8 cellular contexts compared by ENCODE assay signal in genomic region chr14:100108042-100108825, GRCh38. TPM values are rescaled to one million over a fixed set of nuclear protein-coding genes. Genes with fewer than 3 reads are reported as not detected.
DNase-seq lines count a peak whose midpoint lies in the region; ATAC-seq and TF ChIP-seq lines count a peak whose summit lies in the region.

No MANE protein-coding gene starts in this region.

- H3K4ac ChIP-seq in mesenchymal stem cell (ENCODE audit: low read depth in 1 of 2, low read length in 2 of 2) = no peak overlapping the region

- H2BK15ac ChIP-seq in mesenchymal stem cell (ENCODE audit: low read depth, poor library complexity, severe bottlenecking) = peak overlapping the region; percentile 38

- H2BK120ac ChIP-seq in mesenchymal stem cell (ENCODE audit: low read depth, low read length) = no peak overlapping the region

- DNase-seq in AG09309 (ENCODE audit: low read depth) (no peak), NCI-H748 treated with DMSO at 0.1 percent for 48 hours (lab: John Stamatoyannopoulos, UW) (peak; percentile 9), mesenchymal stem cell (peak; percentile 68)
- peak; percentile 89 for DNase-seq in activated CD8-positive, alpha-beta T cell treated with anti-CD3 and anti-CD28 coated beads, Interleukin-2, amount 10 ng/mL, durations not matched to agents 7 days and 5 days
- DNase-seq in effector CD4-positive, alpha-beta T cell = peak; percentile 88
- DNase-seq in stimulated activated CD8-positive, alpha-beta memory T cell treated with anti-CD3 and anti-CD28 coated beads, Interleukin-4, amount 100 ng/mL, for 1 hour (ENCODE audit: low read depth in 2 of 2, low spot score in 1 of 2) = peak; percentile 75 to 83

- H3K27me3 ChIP-seq in mesenchymal stem cell (ENCODE audit: control insufficient read depth in 1 of 2, insufficient read depth in 1 of 2, low read length in 2 of 2) = no peaks in the 10 kb centered on the region

- peaks cover 28% of the 10 kb centered on the region for H3K79me1 ChIP-seq in mesenchymal stem cell (replicated peaks; ENCODE audit: low read length, poor library complexity, severe bottlenecking)

- peak overlapping the region; percentile 52 for H3K9ac ChIP-seq in mesenchymal stem cell (ENCODE audit: low read length)

- no peak overlapping the region for H4K91ac ChIP-seq in mesenchymal stem cell (ENCODE audit: low read length)

- no peak overlapping the region for H3K27ac ChIP-seq in mesenchymal stem cell (ENCODE audit: low read length, poor library complexity, severe bottlenecking)

- no peaks in the 10 kb centered on the region for H3K27me3 Mint-ChIP-seq in activated CD8-positive, alpha-beta T cell treated with anti-CD3 and anti-CD28 coated beads, Interleukin-2, amount 10 ng/mL, durations not matched to agents 7 days and 5 days (ENCODE audit: low read depth)

- no peak overlapping the region for H2AFZ ChIP-seq in mesenchymal stem cell (ENCODE audit: low read depth, low read length)

- no peaks in the 10 kb centered on the region for H3K9me3 Mint-ChIP-seq in activated CD8-positive, alpha-beta T cell treated with anti-CD3 and anti-CD28 coated beads, Interleukin-2, amount 10 ng/mL, durations not matched to agents 7 days and 5 days (ENCODE audit: insufficient read depth)

- peak overlapping the region; percentile 86 for H3K27ac Mint-ChIP-seq in activated CD8-positive, alpha-beta T cell treated with anti-CD3 and anti-CD28 coated beads, Interleukin-2, amount 10 ng/mL, durations not matched to agents 7 days and 5 days

- H3K36me3 Mint-ChIP-seq in activated CD8-positive, alpha-beta T cell treated with anti-CD3 and anti-CD28 coated beads, Interleukin-2, amount 10 ng/mL, durations not matched to agents 7 days and 5 days (ENCODE audit: low read depth) = peaks cover 89% of the 10 kb centered on the region

- WGBS in mesenchymal stem cell = 48% methylated on average over 13 of the region's 13 CpGs

- H3K36me3 ChIP-seq in mesenchymal stem cell (ENCODE audit: control insufficient read depth in 1 of 2, insufficient read depth in 2 of 2, low read depth in 1 of 2, low read length in 2 of 2) = peaks cover 0 to 15% of the 10 kb centered on the region in 2 experiments

- no peak overlapping the region for H2AK5ac ChIP-seq in mesenchymal stem cell (ENCODE audit: low read length, severe bottlenecking)

- CTCF ChIA-PET in activated CD8-positive, alpha-beta T cell treated with anti-CD3 and anti-CD28 coated beads, Interleukin-2, amount 10 ng/mL, durations not matched to agents 7 days and 5 days (lab: Charles Lee) = interaction anchor here (0.6 to 13.2 kb wide), 23 partner anchors 8 to 128 kb away, joined by 3 to 321 read pairs (median 7); partner anchors contain the start of gene EVL

- peak overlapping the region; percentile 71 for H4K8ac ChIP-seq in mesenchymal stem cell (ENCODE audit: low read length)

- no peak overlapping the region for H3K4me3 Mint-ChIP-seq in activated CD8-positive, alpha-beta T cell treated with anti-CD3 and anti-CD28 coated beads, Interleukin-2, amount 10 ng/mL, durations not matched to agents 7 days and 5 days

- POLR2A ChIA-PET in activated CD8-positive, alpha-beta T cell treated with anti-CD3 and anti-CD28 coated beads, Interleukin-2, amount 10 ng/mL, durations not matched to agents 7 days and 5 days (lab: Charles Lee) = interaction anchor here (0.6 to 1.9 kb wide), 9 partner anchors 10 to 52 kb away, joined by 3 to 11 read pairs (median 4); no protein-coding TSS in a partner anchor

- H3K4me3 ChIP-seq in AG09309 (ENCODE audit: control insufficient read depth, low read depth, low read length) = no peak overlapping the region
- no peak overlapping the region for H3K4me3 ChIP-seq in mesenchymal stem cell (ENCODE audit: insufficient read depth in 1 of 2, low read depth in 1 of 2, low read length in 2 of 2)

- peak; percentile 94 for TF ChIP-seq CTCF in AG09309 (IDR thresholded peaks at IDR 0.05; ENCODE audit: control insufficient read depth, insufficient read depth, low read depth, low read length, missing control alignments)

- H3K14ac ChIP-seq in mesenchymal stem cell (ENCODE audit: low read length in 2 of 2) = no peak overlapping the region

- peaks cover 82% of the 10 kb centered on the region for H3K4me1 Mint-ChIP-seq in activated CD8-positive, alpha-beta T cell treated with anti-CD3 and anti-CD28 coated beads, Interleukin-2, amount 10 ng/mL, durations not matched to agents 7 days and 5 days (ENCODE audit: low read depth)

- no peak overlapping the region for H3K23ac ChIP-seq in mesenchymal stem cell (ENCODE audit: low read length in 2 of 2)

- ATAC-seq in GM18907 (IDR thresholded peaks at IDR 0.05; ENCODE audit: unreplicated experiment) = peak; percentile 74
- ATAC-seq in HG03442 (IDR thresholded peaks at IDR 0.05; ENCODE audit: unreplicated experiment) = peak; percentile 65
- ATAC-seq in activated CD8-positive, alpha-beta T cell treated with anti-CD3 and anti-CD28 coated beads, Interleukin-2, amount 10 ng/mL, durations not matched to agents 7 days and 5 days = peak; percentile 66

- H3K9me3 ChIP-seq in mesenchymal stem cell (ENCODE audit: control insufficient read depth, low read length) = no peaks in the 10 kb centered on the region

- H3K4me1 ChIP-seq in mesenchymal stem cell (ENCODE audit: control insufficient read depth, insufficient read depth, low read depth, low read length) = peaks cover 9% of the 10 kb centered on the region

- H2BK12ac ChIP-seq in mesenchymal stem cell (ENCODE audit: low read length in 2 of 2) = no peak overlapping the region

- no peak overlapping the region for H3K4me2 ChIP-seq in mesenchymal stem cell (ENCODE audit: low read length, poor library complexity, severe bottlenecking)

- no peak overlapping the region for H3K18ac ChIP-seq in mesenchymal stem cell (ENCODE audit: low read depth in 1 of 2, low read length in 2 of 2)

- H2BK5ac ChIP-seq in mesenchymal stem cell (ENCODE audit: low read depth, low read length, poor library complexity, severe bottlenecking) = no peak overlapping the region

RNA-seq across cellular contexts. Expression of gene EVL, which starts 43.0 kb away (rescaled TPM):
- total RNA-seq in activated CD8-positive, alpha-beta T cell treated with anti-CD3 and anti-CD28 coated beads, Interleukin-2, amount 10 ng/mL, durations not matched to agents 7 days and 5 days = 100 to 1,000 TPM; 863 to 926 TPM
- polyA plus RNA-seq in mesenchymal stem cell (2013, experiment 1 of 2) = 25.6 TPM
- 23.8 TPM for polyA plus RNA-seq in mesenchymal stem cell (2013, experiment 2 of 2)

RNA-seq across cellular contexts. Expression of gene DEGS2, which starts 51.2 kb away (rescaled TPM):
- total RNA-seq in activated CD8-positive, alpha-beta T cell treated with anti-CD3 and anti-CD28 coated beads, Interleukin-2, amount 10 ng/mL, durations not matched to agents 7 days and 5 days = under 1 TPM; 0.05 to 0.39 TPM
- not detected for polyA plus RNA-seq in mesenchymal stem cell (2013, experiment 1 of 2)
- polyA plus RNA-seq in mesenchymal stem cell (2013, experiment 2 of 2) = not detected
